ENCODE assay signal across 1 cellular context in the genomic region with DNA sequence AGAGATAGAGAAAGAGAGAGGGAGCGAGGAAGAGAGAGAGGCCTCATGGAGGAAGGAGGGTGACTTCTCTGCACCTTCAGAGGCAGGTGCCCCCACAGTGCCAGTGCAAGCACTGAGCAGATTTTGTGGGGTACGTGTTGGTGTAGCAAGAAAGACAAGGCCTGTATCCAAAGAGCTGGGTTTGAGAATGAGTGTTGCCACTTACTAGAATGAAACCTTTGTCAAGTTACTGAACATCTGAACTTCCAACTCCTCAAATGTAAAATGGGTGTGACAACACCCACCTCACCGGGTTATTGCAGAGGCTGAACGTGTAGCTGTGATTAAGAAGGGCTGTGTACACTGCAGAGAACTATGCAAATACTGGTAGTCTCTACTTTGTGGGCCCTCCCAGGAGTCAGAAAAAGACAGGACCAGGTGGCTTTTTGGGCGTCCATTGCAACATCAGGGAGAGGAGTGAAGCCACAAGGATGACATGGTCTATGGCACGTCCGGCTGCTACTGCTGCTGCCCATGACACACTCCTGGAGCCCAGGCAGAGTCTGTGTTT.
TF ChIP-seq lines count a peak whose summit lies in the region.

No MANE protein-coding gene starts in this region.

TF ChIP-seq in GM23338, 12 proteins besides CTCF, POLR2A, EP300 and RAD21 (continued from another document):
- TF ChIP-seq, protein P1, sequence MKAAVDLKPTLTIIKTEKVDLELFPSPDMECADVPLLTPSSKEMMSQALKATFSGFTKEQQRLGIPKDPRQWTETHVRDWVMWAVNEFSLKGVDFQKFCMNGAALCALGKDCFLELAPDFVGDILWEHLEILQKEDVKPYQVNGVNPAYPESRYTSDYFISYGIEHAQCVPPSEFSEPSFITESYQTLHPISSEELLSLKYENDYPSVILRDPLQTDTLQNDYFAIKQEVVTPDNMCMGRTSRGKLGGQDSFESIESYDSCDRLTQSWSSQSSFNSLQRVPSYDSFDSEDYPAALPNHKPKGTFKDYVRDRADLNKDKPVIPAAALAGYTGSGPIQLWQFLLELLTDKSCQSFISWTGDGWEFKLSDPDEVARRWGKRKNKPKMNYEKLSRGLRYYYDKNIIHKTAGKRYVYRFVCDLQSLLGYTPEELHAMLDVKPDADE (IDR thresholded peaks at IDR 0.05) = no peak
- no peak for TF ChIP-seq ZNF331 (CRISPR knock-in tag; IDR thresholded peaks at IDR 0.05; ENCODE audit: low read depth)
- no peak for TF ChIP-seq EZH2 (IDR thresholded peaks at IDR 0.05; ENCODE audit: low read depth, unreplicated experiment)
- TF ChIP-seq JUNB (IDR thresholded peaks at IDR 0.05; ENCODE audit: unreplicated experiment) = no peak
- TF ChIP-seq, protein P2, sequence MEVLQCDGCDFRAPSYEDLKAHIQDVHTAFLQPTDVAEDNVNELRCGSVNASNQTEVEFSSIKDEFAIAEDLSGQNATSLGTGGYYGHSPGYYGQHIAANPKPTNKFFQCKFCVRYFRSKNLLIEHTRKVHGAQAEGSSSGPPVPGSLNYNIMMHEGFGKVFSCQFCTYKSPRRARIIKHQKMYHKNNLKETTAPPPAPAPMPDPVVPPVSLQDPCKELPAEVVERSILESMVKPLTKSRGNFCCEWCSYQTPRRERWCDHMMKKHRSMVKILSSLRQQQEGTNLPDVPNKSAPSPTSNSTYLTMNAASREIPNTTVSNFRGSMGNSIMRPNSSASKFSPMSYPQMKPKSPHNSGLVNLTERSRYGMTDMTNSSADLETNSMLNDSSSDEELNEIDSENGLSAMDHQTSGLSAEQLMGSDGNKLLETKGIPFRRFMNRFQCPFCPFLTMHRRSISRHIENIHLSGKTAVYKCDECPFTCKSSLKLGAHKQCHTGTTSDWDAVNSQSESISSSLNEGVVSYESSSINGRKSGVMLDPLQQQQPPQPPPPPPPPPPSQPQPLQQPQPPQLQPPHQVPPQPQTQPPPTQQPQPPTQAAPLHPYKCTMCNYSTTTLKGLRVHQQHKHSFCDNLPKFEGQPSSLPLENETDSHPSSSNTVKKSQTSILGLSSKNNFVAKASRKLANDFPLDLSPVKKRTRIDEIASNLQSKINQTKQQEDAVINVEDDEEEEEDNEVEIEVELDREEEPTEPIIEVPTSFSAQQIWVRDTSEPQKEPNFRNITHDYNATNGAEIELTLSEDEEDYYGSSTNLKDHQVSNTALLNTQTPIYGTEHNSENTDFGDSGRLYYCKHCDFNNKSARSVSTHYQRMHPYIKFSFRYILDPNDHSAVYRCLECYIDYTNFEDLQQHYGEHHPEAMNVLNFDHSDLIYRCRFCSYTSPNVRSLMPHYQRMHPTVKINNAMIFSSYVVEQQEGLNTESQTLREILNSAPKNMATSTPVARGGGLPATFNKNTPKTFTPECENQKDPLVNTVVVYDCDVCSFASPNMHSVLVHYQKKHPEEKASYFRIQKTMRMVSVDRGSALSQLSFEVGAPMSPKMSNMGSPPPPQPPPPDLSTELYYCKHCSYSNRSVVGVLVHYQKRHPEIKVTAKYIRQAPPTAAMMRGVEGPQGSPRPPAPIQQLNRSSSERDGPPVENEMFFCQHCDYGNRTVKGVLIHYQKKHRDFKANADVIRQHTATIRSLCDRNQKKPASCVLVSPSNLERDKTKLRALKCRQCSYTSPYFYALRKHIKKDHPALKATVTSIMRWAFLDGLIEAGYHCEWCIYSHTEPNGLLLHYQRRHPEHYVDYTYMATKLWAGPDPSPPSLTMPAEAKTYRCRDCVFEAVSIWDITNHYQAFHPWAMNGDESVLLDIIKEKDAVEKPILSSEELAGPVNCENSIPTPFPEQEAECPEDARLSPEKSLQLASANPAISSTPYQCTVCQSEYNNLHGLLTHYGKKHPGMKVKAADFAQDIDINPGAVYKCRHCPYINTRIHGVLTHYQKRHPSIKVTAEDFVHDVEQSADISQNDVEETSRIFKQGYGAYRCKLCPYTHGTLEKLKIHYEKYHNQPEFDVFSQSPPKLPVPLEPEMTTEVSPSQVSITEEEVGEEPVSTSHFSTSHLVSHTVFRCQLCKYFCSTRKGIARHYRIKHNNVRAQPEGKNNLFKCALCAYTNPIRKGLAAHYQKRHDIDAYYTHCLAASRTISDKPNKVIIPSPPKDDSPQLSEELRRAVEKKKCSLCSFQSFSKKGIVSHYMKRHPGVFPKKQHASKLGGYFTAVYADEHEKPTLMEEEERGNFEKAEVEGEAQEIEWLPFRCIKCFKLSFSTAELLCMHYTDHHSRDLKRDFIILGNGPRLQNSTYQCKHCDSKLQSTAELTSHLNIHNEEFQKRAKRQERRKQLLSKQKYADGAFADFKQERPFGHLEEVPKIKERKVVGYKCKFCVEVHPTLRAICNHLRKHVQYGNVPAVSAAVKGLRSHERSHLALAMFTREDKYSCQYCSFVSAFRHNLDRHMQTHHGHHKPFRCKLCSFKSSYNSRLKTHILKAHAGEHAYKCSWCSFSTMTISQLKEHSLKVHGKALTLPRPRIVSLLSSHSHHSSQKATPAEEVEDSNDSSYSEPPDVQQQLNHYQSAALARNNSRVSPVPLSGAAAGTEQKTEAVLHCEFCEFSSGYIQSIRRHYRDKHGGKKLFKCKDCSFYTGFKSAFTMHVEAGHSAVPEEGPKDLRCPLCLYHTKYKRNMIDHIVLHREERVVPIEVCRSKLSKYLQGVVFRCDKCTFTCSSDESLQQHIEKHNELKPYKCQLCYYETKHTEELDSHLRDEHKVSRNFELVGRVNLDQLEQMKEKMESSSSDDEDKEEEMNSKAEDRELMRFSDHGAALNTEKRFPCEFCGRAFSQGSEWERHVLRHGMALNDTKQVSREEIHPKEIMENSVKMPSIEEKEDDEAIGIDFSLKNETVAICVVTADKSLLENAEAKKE (CRISPR knock-in tag; IDR thresholded peaks at IDR 0.05) = no peak
TF ChIP-seq in GM23338: peak in this region for 0.
